Comparison of ENCODE assay signal across 31 cellular contexts in the genomic region with DNA sequence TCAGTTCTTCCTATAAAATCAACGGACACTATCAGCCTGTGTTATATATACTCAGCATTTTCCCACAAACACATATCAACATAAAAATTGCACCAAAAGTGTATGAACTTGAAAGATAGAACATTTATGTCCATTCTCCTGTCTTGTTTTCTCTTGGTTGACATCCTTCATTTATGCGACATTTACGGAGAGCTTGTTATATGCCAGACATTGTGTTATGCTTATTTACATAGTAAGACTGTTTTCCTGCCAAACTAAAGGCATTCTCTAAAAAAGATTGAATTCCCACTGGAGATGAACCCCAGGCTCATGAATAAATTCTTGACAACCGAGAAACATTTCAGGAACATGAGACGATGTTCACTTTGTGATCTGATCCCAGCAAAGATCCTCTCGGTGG.
DNase-seq lines count a peak whose midpoint lies in the region; FAIRE-seq and TF ChIP-seq lines count a peak whose summit lies in the region.
"Had no signal": no experiment of that assay in that cellular context is flagged by ENCODE, and none has a peak within 500 bp of the region (broad histone marks: within the 10 kb centered on the region; RNA-seq: fewer than 3 reads in every experiment).

No MANE protein-coding gene starts in this region.

- H4K20me1 ChIP-seq in neural cell (ENCODE audit: insufficient read depth), result no peaks in the 10 kb centered on the region
- H4K20me1 ChIP-seq: BLaER1; BLaER1 treated with 17β-estradiol and CSF1 and Interleukin-3, amounts not matched to agents 10 nM and 100 nM had no signal

- no peak for TF ChIP-seq POLR2A in GM12892 (IDR thresholded peaks at IDR 0.05; ENCODE audit: low read depth, low read length)

- H3K27me3 ChIP-seq in neural cell (ENCODE audit: insufficient read depth, low read depth, low read length), result no peaks in the 10 kb centered on the region
- H3K27me3 ChIP-seq: BLaER1; BLaER1 treated with 17β-estradiol and CSF1 and Interleukin-3, amounts not matched to agents 10 nM and 100 nM had no signal

- no peaks in the 10 kb centered on the region for H3K9me3 ChIP-seq in neural cell (ENCODE audit: low read length)
- H3K9me3 ChIP-seq: A549; BE2C; BLaER1; BLaER1 treated with 17β-estradiol and CSF1 and Interleukin-3, amounts not matched to agents 10 nM and 100 nM; Caco-2 had no signal

- H3K9ac ChIP-seq in neural cell (ENCODE audit: low read length), result no peak overlapping the region
- H3K9ac ChIP-seq: BLaER1; BLaER1 treated with 17β-estradiol and CSF1 and Interleukin-3, amounts not matched to agents 10 nM and 100 nM had no signal

- TF ChIP-seq EP300 in neural cell (conservative IDR thresholded peaks at IDR 0.05; ENCODE audit: poor library complexity, severe bottlenecking), result peak; percentile 88

- no peak for FAIRE-seq in GM12892 (lab: Jason Lieb, UNC)
- FAIRE-seq: A204.1, A549, D721Med had no signal

- H3K9me2 ChIP-seq in neural cell (ENCODE audit: insufficient read depth, low read length), result no peaks in the 10 kb centered on the region

- no peak overlapping the region for H3K4me3 ChIP-seq in neural cell (ENCODE audit: low read length)
- H3K4me3 ChIP-seq: A549; BLaER1; BLaER1 treated with 17β-estradiol and CSF1 and Interleukin-3, amounts not matched to agents 10 nM and 100 nM had no signal

- H3K79me2 ChIP-seq in neural cell (replicated peaks; ENCODE audit: insufficient read depth, low read length), result no peaks in the 10 kb centered on the region

- no peaks in the 10 kb centered on the region for H3F3A ChIP-seq in neural cell (ENCODE audit: insufficient read depth, low read length, poor library complexity, severe bottlenecking)

- no peak overlapping the region for H3K4me2 ChIP-seq in neural cell (ENCODE audit: low read length)
- H3K4me2 ChIP-seq: A549; BLaER1; BLaER1 treated with 17β-estradiol and CSF1 and Interleukin-3, amounts not matched to agents 10 nM and 100 nM had no signal

- no peak for TF ChIP-seq RAD21 in neural cell (conservative IDR thresholded peaks at IDR 0.05)

- DNase-seq in left kidney (ENCODE audit: low read depth, low spot score), result peak; percentile 47
- DNase-seq in GM12892 (ENCODE audit: insufficient read length), result no peak
- no peak for DNase-seq in NCI-H2107 treated with DMSO at 0.1 percent for 48 hours (lab: John Stamatoyannopoulos, UW; ENCODE audit: unreplicated experiment)
- DNase-seq: 8988T; ACHN; AML-193; BE2C; C1 segment of cervical spinal cord; Caco-2; Calu3; CD4-positive, alpha-beta memory T cell; CD4-positive, alpha-beta T cell; CD4-positive, CD25-positive, alpha-beta regulatory T cell; CD8-positive, alpha-beta memory T cell; CD8-positive, alpha-beta T cell; COR-L47; DMS 273 treated with DMSO at 0.1 percent for 48 hours; DMS153; DMS53; DMS79; DMS79 treated with DMSO at 0.1 percent for 48 hours; DND-41; EL had no signal

- no peak overlapping the region for H3K27ac ChIP-seq in neural cell (ENCODE audit: low read length)
- H3K27ac ChIP-seq: 22Rv1; A549; BLaER1; BLaER1 treated with 17β-estradiol and CSF1 and Interleukin-3, amounts not matched to agents 10 nM and 100 nM; C4-2B had no signal

- no peaks in the 10 kb centered on the region for H3K36me3 ChIP-seq in neural cell (ENCODE audit: insufficient read depth, low read length)
- H3K36me3 ChIP-seq: BE2C; BLaER1; BLaER1 treated with 17β-estradiol and CSF1 and Interleukin-3, amounts not matched to agents 10 nM and 100 nM had no signal

- TF ChIP-seq CTCF in neural cell (IDR thresholded peaks at IDR 0.05; ENCODE audit: poor library complexity, severe bottlenecking), result no peak

- no peak overlapping the region for H2AFZ ChIP-seq in neural cell (ENCODE audit: low read depth, low read length)

TF ChIP-seq in neural cell, 6 proteins besides CTCF, POLR2A, EP300 and RAD21:
- TF ChIP-seq SMC3 (conservative IDR thresholded peaks at IDR 0.05; ENCODE audit: poor library complexity) (no peak), TAF1 (IDR thresholded peaks at IDR 0.05; ENCODE audit: low read depth) (no peak), POLR2AphosphoS5 (IDR thresholded peaks at IDR 0.05) (peak; percentile 72), MXI1 (conservative IDR thresholded peaks at IDR 0.05; ENCODE audit: poor library complexity, severe bottlenecking) (no peak)
- TF ChIP-seq, protein P1, sequence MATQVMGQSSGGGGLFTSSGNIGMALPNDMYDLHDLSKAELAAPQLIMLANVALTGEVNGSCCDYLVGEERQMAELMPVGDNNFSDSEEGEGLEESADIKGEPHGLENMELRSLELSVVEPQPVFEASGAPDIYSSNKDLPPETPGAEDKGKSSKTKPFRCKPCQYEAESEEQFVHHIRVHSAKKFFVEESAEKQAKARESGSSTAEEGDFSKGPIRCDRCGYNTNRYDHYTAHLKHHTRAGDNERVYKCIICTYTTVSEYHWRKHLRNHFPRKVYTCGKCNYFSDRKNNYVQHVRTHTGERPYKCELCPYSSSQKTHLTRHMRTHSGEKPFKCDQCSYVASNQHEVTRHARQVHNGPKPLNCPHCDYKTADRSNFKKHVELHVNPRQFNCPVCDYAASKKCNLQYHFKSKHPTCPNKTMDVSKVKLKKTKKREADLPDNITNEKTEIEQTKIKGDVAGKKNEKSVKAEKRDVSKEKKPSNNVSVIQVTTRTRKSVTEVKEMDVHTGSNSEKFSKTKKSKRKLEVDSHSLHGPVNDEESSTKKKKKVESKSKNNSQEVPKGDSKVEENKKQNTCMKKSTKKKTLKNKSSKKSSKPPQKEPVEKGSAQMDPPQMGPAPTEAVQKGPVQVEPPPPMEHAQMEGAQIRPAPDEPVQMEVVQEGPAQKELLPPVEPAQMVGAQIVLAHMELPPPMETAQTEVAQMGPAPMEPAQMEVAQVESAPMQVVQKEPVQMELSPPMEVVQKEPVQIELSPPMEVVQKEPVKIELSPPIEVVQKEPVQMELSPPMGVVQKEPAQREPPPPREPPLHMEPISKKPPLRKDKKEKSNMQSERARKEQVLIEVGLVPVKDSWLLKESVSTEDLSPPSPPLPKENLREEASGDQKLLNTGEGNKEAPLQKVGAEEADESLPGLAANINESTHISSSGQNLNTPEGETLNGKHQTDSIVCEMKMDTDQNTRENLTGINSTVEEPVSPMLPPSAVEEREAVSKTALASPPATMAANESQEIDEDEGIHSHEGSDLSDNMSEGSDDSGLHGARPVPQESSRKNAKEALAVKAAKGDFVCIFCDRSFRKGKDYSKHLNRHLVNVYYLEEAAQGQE (IDR thresholded peaks at IDR 0.05; ENCODE audit: borderline replicate concordance), result peak; percentile 54
